ENCODE assay signal across 2 cellular contexts in the genomic region with DNA sequence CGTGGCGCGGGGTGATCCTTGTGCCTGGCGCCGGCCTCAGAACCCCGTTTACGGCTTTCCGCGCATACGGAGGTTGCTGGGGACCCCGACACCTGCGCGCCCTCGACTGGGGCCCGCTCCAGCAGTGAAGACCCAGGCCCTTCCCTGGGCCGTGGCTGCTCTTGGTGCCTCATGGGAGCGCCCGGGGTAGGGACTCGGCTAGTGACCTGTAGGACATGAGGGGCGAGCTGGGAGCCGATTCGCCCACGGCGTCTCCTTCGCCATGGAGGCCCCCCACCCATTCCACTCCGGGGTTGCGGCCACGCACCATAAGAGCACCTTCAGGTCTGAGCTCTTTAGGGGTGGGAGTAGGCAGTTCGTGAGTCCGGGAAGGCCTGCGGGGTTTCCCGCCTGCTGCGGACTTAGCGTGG.
TF ChIP-seq lines count a peak whose summit lies in the region.

No MANE protein-coding gene starts in this region.

TF ChIP-seq in HEK293, 187 proteins besides CTCF, POLR2A, EP300 and RAD21 (continued from another document):
- TF ChIP-seq ZNF366 (tag by site-specific recombination; conservative IDR thresholded peaks at IDR 0.05): no peak
- TF ChIP-seq ZNF701 (tag by site-specific recombination; IDR thresholded peaks at IDR 0.05): no peak
- TF ChIP-seq ZNF555 (tag by site-specific recombination; conservative IDR thresholded peaks at IDR 0.05): no peak
- no peak for TF ChIP-seq SP2 (tag by site-specific recombination; IDR thresholded peaks at IDR 0.05)
- TF ChIP-seq HOXC10 (CRISPR knock-in tag; IDR thresholded peaks at IDR 0.05): no peak
- TF ChIP-seq ZNF747 (tag by site-specific recombination; IDR thresholded peaks at IDR 0.05): no peak
- TF ChIP-seq ZNF426 (tag by site-specific recombination; IDR thresholded peaks at IDR 0.05): no peak
- TF ChIP-seq ZFP3 (tag by site-specific recombination; IDR thresholded peaks at IDR 0.05; ENCODE audit: low read depth): no peak
- TF ChIP-seq REPIN1 (tag by site-specific recombination; IDR thresholded peaks at IDR 0.05; ENCODE audit: low read depth): no peak
- TF ChIP-seq, protein P1, sequence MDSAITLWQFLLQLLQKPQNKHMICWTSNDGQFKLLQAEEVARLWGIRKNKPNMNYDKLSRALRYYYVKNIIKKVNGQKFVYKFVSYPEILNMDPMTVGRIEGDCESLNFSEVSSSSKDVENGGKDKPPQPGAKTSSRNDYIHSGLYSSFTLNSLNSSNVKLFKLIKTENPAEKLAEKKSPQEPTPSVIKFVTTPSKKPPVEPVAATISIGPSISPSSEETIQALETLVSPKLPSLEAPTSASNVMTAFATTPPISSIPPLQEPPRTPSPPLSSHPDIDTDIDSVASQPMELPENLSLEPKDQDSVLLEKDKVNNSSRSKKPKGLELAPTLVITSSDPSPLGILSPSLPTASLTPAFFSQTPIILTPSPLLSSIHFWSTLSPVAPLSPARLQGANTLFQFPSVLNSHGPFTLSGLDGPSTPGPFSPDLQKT (IDR thresholded peaks at IDR 0.05; ENCODE audit: borderline replicate concordance, low read depth, low read length): no peak
- TF ChIP-seq ZNF521 (tag by site-specific recombination; IDR thresholded peaks at IDR 0.05): no peak
- TF ChIP-seq, protein P2, sequence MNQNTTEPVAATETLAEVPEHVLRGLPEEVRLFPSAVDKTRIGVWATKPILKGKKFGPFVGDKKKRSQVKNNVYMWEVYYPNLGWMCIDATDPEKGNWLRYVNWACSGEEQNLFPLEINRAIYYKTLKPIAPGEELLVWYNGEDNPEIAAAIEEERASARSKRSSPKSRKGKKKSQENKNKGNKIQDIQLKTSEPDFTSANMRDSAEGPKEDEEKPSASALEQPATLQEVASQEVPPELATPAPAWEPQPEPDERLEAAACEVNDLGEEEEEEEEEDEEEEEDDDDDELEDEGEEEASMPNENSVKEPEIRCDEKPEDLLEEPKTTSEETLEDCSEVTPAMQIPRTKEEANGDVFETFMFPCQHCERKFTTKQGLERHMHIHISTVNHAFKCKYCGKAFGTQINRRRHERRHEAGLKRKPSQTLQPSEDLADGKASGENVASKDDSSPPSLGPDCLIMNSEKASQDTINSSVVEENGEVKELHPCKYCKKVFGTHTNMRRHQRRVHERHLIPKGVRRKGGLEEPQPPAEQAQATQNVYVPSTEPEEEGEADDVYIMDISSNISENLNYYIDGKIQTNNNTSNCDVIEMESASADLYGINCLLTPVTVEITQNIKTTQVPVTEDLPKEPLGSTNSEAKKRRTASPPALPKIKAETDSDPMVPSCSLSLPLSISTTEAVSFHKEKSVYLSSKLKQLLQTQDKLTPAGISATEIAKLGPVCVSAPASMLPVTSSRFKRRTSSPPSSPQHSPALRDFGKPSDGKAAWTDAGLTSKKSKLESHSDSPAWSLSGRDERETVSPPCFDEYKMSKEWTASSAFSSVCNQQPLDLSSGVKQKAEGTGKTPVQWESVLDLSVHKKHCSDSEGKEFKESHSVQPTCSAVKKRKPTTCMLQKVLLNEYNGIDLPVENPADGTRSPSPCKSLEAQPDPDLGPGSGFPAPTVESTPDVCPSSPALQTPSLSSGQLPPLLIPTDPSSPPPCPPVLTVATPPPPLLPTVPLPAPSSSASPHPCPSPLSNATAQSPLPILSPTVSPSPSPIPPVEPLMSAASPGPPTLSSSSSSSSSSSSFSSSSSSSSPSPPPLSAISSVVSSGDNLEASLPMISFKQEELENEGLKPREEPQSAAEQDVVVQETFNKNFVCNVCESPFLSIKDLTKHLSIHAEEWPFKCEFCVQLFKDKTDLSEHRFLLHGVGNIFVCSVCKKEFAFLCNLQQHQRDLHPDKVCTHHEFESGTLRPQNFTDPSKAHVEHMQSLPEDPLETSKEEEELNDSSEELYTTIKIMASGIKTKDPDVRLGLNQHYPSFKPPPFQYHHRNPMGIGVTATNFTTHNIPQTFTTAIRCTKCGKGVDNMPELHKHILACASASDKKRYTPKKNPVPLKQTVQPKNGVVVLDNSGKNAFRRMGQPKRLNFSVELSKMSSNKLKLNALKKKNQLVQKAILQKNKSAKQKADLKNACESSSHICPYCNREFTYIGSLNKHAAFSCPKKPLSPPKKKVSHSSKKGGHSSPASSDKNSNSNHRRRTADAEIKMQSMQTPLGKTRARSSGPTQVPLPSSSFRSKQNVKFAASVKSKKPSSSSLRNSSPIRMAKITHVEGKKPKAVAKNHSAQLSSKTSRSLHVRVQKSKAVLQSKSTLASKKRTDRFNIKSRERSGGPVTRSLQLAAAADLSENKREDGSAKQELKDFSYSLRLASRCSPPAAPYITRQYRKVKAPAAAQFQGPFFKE (tag by site-specific recombination; IDR thresholded peaks at IDR 0.05; ENCODE audit: borderline replicate concordance): no peak
- no peak for TF ChIP-seq OVOL3 (tag by site-specific recombination; IDR thresholded peaks at IDR 0.05)
- TF ChIP-seq, protein P3, sequence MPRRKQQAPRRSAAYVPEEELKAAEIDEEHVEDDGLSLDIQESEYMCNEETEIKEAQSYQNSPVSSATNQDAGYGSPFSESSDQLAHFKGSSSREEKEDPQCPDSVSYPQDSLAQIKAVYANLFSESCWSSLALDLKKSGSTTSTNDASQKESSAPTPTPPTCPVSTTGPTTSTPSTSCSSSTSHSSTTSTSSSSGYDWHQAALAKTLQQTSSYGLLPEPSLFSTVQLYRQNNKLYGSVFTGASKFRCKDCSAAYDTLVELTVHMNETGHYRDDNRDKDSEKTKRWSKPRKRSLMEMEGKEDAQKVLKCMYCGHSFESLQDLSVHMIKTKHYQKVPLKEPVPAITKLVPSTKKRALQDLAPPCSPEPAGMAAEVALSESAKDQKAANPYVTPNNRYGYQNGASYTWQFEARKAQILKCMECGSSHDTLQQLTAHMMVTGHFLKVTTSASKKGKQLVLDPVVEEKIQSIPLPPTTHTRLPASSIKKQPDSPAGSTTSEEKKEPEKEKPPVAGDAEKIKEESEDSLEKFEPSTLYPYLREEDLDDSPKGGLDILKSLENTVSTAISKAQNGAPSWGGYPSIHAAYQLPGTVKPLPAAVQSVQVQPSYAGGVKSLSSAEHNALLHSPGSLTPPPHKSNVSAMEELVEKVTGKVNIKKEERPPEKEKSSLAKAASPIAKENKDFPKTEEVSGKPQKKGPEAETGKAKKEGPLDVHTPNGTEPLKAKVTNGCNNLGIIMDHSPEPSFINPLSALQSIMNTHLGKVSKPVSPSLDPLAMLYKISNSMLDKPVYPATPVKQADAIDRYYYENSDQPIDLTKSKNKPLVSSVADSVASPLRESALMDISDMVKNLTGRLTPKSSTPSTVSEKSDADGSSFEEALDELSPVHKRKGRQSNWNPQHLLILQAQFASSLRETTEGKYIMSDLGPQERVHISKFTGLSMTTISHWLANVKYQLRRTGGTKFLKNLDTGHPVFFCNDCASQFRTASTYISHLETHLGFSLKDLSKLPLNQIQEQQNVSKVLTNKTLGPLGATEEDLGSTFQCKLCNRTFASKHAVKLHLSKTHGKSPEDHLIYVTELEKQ (tag by site-specific recombination; IDR thresholded peaks at IDR 0.05; ENCODE audit: borderline replicate concordance): no peak
- no peak for TF ChIP-seq ZNF768 (tag by site-specific recombination; IDR thresholded peaks at IDR 0.05)

TF ChIP-seq in HepG2, 621 proteins besides CTCF, POLR2A, EP300 and RAD21 (continued from another document and continues in another):
- TF ChIP-seq ZNF503 (CRISPR knock-in tag; IDR thresholded peaks at IDR 0.05) (no peak), ARNTL (CRISPR knock-in tag; IDR thresholded peaks at IDR 0.05) (no peak), ZNF256 (CRISPR knock-in tag; conservative IDR thresholded peaks at IDR 0.05) (0 out of 2 replicates have a peak, but pooled peaks have one; percentile 26), NCOA2 (CRISPR knock-in tag; IDR thresholded peaks at IDR 0.05) (no peak), BATF2 (CRISPR knock-in tag; IDR thresholded peaks at IDR 0.05) (no peak), NRL (CRISPR knock-in tag; IDR thresholded peaks at IDR 0.05; ENCODE audit: borderline replicate concordance) (no peak), NFKBIZ (CRISPR knock-in tag; IDR thresholded peaks at IDR 0.05) (no peak), SCMH1 (CRISPR knock-in tag; IDR thresholded peaks at IDR 0.05; ENCODE audit: borderline replicate concordance) (0 out of 2 replicates have a peak, but pooled peaks have one; percentile 67), ZNF234 (CRISPR knock-in tag; conservative IDR thresholded peaks at IDR 0.05) (peak; percentile 66; the same call in 1 of the 2 replicates), HOXD1 (CRISPR knock-in tag; IDR thresholded peaks at IDR 0.05) (0 out of 2 replicates have a peak, but pooled peaks have one; percentile 43), ZNF713 (CRISPR knock-in tag; IDR thresholded peaks at IDR 0.05) (0 out of 2 replicates have a peak, but pooled peaks have one; percentile 70), ZSCAN12 (CRISPR knock-in tag; IDR thresholded peaks at IDR 0.05) (no peak), NFE2L2 (IDR thresholded peaks at IDR 0.05; ENCODE audit: low read length) (no peak), REL (CRISPR knock-in tag; conservative IDR thresholded peaks at IDR 0.05) (0 out of 2 replicates have a peak, but pooled peaks have one; percentile 17), SIX1 (CRISPR knock-in tag; IDR thresholded peaks at IDR 0.05; ENCODE audit: borderline replicate concordance) (no peak), ZNF567 (CRISPR knock-in tag; IDR thresholded peaks at IDR 0.05; ENCODE audit: borderline replicate concordance) (0 out of 2 replicates have a peak, but pooled peaks have one; percentile 9), SP2 (CRISPR knock-in tag; IDR thresholded peaks at IDR 0.05) (0 out of 2 replicates have a peak, but pooled peaks have one; percentile 5), XBP1 (CRISPR knock-in tag; IDR thresholded peaks at IDR 0.05) (no peak), ZFYVE20 (CRISPR knock-in tag; IDR thresholded peaks at IDR 0.05; ENCODE audit: borderline replicate concordance, low read depth) (no peak), HIVEP1 (CRISPR knock-in tag; IDR thresholded peaks at IDR 0.05) (no peak), ZFAT (CRISPR knock-in tag; conservative IDR thresholded peaks at IDR 0.05) (0 out of 2 replicates have a peak, but pooled peaks have one; percentile 12), SMAD3 (CRISPR knock-in tag; IDR thresholded peaks at IDR 0.05) (no peak), ZNF484 (CRISPR knock-in tag; IDR thresholded peaks at IDR 0.05; ENCODE audit: borderline replicate concordance, low read depth) (no peak), ZNF34 (CRISPR knock-in tag; IDR thresholded peaks at IDR 0.05; ENCODE audit: borderline replicate concordance) (0 out of 2 replicates have a peak, but pooled peaks have one; percentile 14), ZNF773 (CRISPR knock-in tag; IDR thresholded peaks at IDR 0.05; ENCODE audit: borderline replicate concordance) (0 out of 2 replicates have a peak, but pooled peaks have one; percentile 13), ZNF788 (CRISPR knock-in tag; IDR thresholded peaks at IDR 0.05; ENCODE audit: borderline replicate concordance) (0 out of 2 replicates have a peak, but pooled peaks have one; percentile 12)
- TF ChIP-seq, protein P4, sequence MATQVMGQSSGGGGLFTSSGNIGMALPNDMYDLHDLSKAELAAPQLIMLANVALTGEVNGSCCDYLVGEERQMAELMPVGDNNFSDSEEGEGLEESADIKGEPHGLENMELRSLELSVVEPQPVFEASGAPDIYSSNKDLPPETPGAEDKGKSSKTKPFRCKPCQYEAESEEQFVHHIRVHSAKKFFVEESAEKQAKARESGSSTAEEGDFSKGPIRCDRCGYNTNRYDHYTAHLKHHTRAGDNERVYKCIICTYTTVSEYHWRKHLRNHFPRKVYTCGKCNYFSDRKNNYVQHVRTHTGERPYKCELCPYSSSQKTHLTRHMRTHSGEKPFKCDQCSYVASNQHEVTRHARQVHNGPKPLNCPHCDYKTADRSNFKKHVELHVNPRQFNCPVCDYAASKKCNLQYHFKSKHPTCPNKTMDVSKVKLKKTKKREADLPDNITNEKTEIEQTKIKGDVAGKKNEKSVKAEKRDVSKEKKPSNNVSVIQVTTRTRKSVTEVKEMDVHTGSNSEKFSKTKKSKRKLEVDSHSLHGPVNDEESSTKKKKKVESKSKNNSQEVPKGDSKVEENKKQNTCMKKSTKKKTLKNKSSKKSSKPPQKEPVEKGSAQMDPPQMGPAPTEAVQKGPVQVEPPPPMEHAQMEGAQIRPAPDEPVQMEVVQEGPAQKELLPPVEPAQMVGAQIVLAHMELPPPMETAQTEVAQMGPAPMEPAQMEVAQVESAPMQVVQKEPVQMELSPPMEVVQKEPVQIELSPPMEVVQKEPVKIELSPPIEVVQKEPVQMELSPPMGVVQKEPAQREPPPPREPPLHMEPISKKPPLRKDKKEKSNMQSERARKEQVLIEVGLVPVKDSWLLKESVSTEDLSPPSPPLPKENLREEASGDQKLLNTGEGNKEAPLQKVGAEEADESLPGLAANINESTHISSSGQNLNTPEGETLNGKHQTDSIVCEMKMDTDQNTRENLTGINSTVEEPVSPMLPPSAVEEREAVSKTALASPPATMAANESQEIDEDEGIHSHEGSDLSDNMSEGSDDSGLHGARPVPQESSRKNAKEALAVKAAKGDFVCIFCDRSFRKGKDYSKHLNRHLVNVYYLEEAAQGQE (IDR thresholded peaks at IDR 0.05; ENCODE audit: borderline replicate concordance in 1 of 2, low read depth in 1 of 2, low read length in 2 of 2): no peak
- TF ChIP-seq, protein P5, sequence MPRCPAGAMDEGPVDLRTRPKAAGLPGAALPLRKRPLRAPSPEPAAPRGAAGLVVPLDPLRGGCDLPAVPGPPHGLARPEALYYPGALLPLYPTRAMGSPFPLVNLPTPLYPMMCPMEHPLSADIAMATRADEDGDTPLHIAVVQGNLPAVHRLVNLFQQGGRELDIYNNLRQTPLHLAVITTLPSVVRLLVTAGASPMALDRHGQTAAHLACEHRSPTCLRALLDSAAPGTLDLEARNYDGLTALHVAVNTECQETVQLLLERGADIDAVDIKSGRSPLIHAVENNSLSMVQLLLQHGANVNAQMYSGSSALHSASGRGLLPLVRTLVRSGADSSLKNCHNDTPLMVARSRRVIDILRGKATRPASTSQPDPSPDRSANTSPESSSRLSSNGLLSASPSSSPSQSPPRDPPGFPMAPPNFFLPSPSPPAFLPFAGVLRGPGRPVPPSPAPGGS (CRISPR knock-in tag; IDR thresholded peaks at IDR 0.05): no peak
